8 cellular contexts compared by ENCODE assay signal in the genomic region with DNA sequence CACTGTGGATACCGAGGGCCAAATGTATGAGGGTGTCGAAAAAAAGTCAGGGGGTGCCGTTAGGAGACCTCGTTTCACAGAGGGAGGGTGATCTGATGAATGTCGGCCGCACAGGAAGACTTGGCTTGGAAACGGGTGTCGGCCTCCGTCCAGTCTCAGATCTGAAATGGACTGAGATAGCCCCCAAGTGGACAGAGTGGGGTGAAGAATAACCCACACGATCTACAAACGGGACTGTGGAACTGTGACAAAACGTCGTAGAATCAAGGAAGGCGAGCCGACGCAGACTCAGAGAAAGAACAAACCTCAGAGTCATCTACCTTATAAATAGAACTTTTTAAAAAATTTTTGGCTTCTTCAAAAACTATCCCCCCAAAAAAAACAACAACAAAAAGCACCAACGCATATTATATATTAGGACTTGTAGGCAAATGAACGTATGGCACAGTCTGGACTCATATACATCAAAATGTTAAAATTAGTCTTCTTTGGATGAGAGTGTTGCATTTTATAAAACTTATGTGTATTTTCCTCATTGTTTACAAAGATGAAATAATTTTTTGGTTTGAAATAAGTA.
A peak's percentile ranks its signal among the peaks of the same experiment; 100 is the strongest.
DNase-seq lines count a peak whose midpoint lies in the region; ATAC-seq and FAIRE-seq lines count a peak whose summit lies in the region.

No MANE protein-coding gene starts in this region.

- ATAC-seq in GM18870 (IDR thresholded peaks at IDR 0.05; ENCODE audit: unreplicated experiment) (peak; percentile 30), HG03159 (IDR thresholded peaks at IDR 0.05; ENCODE audit: unreplicated experiment) (peak; percentile 45)

- peak; percentile 81 for DNase-seq in AG08396 (ENCODE audit: low spot score)
- peak; percentile 71 for DNase-seq in NCI-H345 (lab: John Stamatoyannopoulos, UW)
- DNase-seq in activated CD4-positive, alpha-beta T cell treated with anti-CD3 and anti-CD28 coated beads for 1 hour, result peak; percentile 32
- peak; percentile 97 for DNase-seq in left kidney (ENCODE audit: low read depth, low spot score)
- peak; percentile 64 for DNase-seq in stimulated activated CD4-positive, alpha-beta T cell treated with anti-CD3 and anti-CD28 coated beads, Interleukin-1b, Interleukin-23, amount 100 ng/mL, for 48 hours

- FAIRE-seq in colon (lab: Jason Lieb, UNC), result peak; percentile 86

Comparison
In these comparisons a context has a peak if more than half of its experiments do, and no peak if none do; other contexts are left out.
1. Peak in every context shown above with its lines: DNase-seq and ATAC-seq.
2. DNase-seq: peak in every context shown above with its lines; median percentile 97 in left kidney; 81 in AG08396; 71 in NCI-H345; 64 in stimulated activated CD4-positive, alpha-beta T cell treated with anti-CD3 and anti-CD28 coated beads, Interleukin-1b, Interleukin-23, amount 100 ng/mL, for 48 hours; 32 in activated CD4-positive, alpha-beta T cell treated with anti-CD3 and anti-CD28 coated beads for 1 hour.